In the genomic region with DNA sequence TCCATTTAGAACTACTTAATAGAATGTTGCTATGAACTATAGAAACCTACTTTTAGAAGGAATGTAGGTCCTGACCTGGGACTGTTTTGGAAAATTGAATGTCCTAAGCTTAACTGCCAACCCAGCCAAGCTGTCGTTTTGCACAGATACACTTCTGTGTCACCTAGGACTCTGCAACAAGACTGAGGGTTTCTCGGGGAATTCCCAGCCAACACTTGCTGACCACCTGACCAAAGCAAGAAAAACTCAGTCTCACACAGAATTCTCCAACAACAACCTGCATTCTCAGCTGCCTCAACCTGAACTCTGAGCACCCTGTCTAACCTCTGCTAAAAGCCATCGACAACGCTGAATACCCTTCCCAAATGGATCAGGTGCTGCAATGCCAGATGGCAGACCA, we compare ENCODE assay signal across 18 cellular contexts.
"Had no signal": no experiment of that assay in that cellular context is flagged by ENCODE, and none has a peak within 500 bp of the region (broad histone marks: within the 10 kb centered on the region; RNA-seq: fewer than 3 reads in every experiment).

No MANE protein-coding gene starts in this region.

- FAIRE-seq: colon, keratinocyte had no signal

- H3K27me3 Mint-ChIP-seq: type B pancreatic cell had no signal

- H3K4me1 ChIP-seq: esophagus muscularis mucosa, spleen had no signal

- H3K36me3 Mint-ChIP-seq: activated naive CD4-positive, alpha-beta T cell treated with anti-CD3 and anti-CD28 coated beads, Interleukin-2, amount 50 U/mL, for 72 hours had no signal

- H3K4me3 Mint-ChIP-seq: activated B cell treated with CpG ODN at 0.5 μM for 24 hours; activated CD8-positive, alpha-beta T cell treated with anti-CD3 and anti-CD28 coated beads for 36 hours; stimulated activated naive CD8-positive, alpha-beta T cell treated with anti-CD3 and anti-CD28 coated beads, Interleukin-15, amount 100 ng/mL, for 72 hours; type B pancreatic cell had no signal

- H3K36me3 ChIP-seq: cardiac muscle cell, esophagus muscularis mucosa, ovary, spleen had no signal

- H3K9me3 Mint-ChIP-seq: activated B cell treated with CpG ODN at 0.5 μM for 24 hours; activated CD8-positive, alpha-beta T cell treated with anti-CD3 and anti-CD28 coated beads for 36 hours; activated naive CD4-positive, alpha-beta T cell treated with anti-CD3 and anti-CD28 coated beads, Interleukin-2, amount 50 U/mL, for 72 hours; stimulated activated naive CD8-positive, alpha-beta T cell treated with anti-CD3 and anti-CD28 coated beads, Interleukin-15, amount 100 ng/mL, for 72 hours; type B pancreatic cell had no signal

- H3K4me1 Mint-ChIP-seq: activated B cell treated with CpG ODN at 0.5 μM for 24 hours; stimulated activated naive CD8-positive, alpha-beta T cell treated with anti-CD3 and anti-CD28 coated beads, Interleukin-15, amount 100 ng/mL, for 72 hours had no signal

- DNase-seq: activated B cell treated with CpG ODN at 0.5 μM for 24 hours; activated CD4-positive, alpha-beta T cell treated with anti-CD3 and anti-CD28 coated beads for 48 hours; activated CD8-positive, alpha-beta memory T cell treated with anti-CD3 and anti-CD28 coated beads, Interleukin-2, amount 50 U/mL, for 4 hours; activated CD8-positive, alpha-beta T cell treated with anti-CD3 and anti-CD28 coated beads for 36 hours; activated gamma-delta T cell; activated T-cell treated with anti-CD3 and anti-CD28 coated beads, Interleukin-2, amount 50 U/mL, for 48 hours; midbrain; ovary; spleen; stimulated activated naive CD8-positive, alpha-beta T cell treated with anti-CD3 and anti-CD28 coated beads, Interleukin-15, amount 100 ng/mL, for 72 hours had no signal

- ATAC-seq: activated CD8-positive, alpha-beta T cell treated with anti-CD3 and anti-CD28 coated beads for 36 hours; activated naive CD4-positive, alpha-beta T cell treated with anti-CD3 and anti-CD28 coated beads, Interleukin-2, amount 50 U/mL, for 72 hours; left lobe of liver; sciatic nerve; stimulated activated naive CD8-positive, alpha-beta T cell treated with anti-CD3 and anti-CD28 coated beads, Interleukin-15, amount 100 ng/mL, for 72 hours had no signal

- H3K4me3 ChIP-seq: cardiac muscle cell, esophagus muscularis mucosa, ovary, spleen had no signal

- H3K27ac ChIP-seq: cardiac muscle cell, esophagus muscularis mucosa, ovary, spleen had no signal

- H3K9me3 ChIP-seq: esophagus muscularis mucosa, ovary, spleen had no signal

- H3K27me3 ChIP-seq: cardiac muscle cell, esophagus muscularis mucosa, ovary had no signal

- H3K27ac Mint-ChIP-seq: activated B cell treated with CpG ODN at 0.5 μM for 24 hours; activated CD8-positive, alpha-beta T cell treated with anti-CD3 and anti-CD28 coated beads for 36 hours; activated naive CD4-positive, alpha-beta T cell treated with anti-CD3 and anti-CD28 coated beads, Interleukin-2, amount 50 U/mL, for 72 hours; stimulated activated naive CD8-positive, alpha-beta T cell treated with anti-CD3 and anti-CD28 coated beads, Interleukin-15, amount 100 ng/mL, for 72 hours; type B pancreatic cell had no signal
